1 cellular context compared by ENCODE assay signal in the genomic region with DNA sequence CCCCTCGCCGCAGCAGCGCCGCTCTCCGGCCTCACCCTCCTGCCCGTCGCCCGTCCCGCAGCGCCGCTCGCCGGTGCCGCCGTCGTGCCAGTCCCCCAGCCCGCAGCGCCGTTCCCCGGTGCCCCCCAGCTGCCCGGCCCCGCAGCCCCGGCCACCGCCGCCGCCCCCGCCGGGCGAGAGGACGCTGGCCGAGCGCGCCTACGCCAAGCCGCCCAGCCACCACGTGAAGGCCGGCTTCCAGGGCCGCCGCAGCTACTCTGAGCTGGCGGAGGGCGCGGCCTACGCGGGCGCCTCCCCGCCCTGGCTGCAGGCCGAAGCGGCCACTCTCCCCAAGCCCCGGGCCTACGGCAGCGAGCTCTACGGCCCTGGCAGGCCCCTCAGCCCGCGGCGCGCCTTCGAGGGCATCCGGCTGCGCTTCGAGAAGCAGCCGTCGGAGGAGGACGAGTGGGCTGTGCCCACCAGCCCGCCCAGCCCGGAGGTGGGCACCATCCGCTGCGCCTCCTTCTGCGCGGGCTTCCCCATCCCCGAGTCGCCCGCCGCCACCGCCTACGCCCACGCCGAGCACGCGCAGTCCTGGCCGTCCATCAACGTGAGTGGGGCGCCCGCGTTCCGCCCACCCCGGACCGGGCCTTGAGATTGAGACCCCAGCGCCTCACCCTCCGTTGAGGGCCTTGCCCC.
TF ChIP-seq lines count a peak whose summit lies in the region.

No MANE protein-coding gene starts in this region.

TF ChIP-seq in GM23338, 12 proteins besides CTCF, POLR2A, EP300 and RAD21 (continued from another document):
- TF ChIP-seq, protein P1, sequence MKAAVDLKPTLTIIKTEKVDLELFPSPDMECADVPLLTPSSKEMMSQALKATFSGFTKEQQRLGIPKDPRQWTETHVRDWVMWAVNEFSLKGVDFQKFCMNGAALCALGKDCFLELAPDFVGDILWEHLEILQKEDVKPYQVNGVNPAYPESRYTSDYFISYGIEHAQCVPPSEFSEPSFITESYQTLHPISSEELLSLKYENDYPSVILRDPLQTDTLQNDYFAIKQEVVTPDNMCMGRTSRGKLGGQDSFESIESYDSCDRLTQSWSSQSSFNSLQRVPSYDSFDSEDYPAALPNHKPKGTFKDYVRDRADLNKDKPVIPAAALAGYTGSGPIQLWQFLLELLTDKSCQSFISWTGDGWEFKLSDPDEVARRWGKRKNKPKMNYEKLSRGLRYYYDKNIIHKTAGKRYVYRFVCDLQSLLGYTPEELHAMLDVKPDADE (IDR thresholded peaks at IDR 0.05), result no peak
- TF ChIP-seq, protein P2, sequence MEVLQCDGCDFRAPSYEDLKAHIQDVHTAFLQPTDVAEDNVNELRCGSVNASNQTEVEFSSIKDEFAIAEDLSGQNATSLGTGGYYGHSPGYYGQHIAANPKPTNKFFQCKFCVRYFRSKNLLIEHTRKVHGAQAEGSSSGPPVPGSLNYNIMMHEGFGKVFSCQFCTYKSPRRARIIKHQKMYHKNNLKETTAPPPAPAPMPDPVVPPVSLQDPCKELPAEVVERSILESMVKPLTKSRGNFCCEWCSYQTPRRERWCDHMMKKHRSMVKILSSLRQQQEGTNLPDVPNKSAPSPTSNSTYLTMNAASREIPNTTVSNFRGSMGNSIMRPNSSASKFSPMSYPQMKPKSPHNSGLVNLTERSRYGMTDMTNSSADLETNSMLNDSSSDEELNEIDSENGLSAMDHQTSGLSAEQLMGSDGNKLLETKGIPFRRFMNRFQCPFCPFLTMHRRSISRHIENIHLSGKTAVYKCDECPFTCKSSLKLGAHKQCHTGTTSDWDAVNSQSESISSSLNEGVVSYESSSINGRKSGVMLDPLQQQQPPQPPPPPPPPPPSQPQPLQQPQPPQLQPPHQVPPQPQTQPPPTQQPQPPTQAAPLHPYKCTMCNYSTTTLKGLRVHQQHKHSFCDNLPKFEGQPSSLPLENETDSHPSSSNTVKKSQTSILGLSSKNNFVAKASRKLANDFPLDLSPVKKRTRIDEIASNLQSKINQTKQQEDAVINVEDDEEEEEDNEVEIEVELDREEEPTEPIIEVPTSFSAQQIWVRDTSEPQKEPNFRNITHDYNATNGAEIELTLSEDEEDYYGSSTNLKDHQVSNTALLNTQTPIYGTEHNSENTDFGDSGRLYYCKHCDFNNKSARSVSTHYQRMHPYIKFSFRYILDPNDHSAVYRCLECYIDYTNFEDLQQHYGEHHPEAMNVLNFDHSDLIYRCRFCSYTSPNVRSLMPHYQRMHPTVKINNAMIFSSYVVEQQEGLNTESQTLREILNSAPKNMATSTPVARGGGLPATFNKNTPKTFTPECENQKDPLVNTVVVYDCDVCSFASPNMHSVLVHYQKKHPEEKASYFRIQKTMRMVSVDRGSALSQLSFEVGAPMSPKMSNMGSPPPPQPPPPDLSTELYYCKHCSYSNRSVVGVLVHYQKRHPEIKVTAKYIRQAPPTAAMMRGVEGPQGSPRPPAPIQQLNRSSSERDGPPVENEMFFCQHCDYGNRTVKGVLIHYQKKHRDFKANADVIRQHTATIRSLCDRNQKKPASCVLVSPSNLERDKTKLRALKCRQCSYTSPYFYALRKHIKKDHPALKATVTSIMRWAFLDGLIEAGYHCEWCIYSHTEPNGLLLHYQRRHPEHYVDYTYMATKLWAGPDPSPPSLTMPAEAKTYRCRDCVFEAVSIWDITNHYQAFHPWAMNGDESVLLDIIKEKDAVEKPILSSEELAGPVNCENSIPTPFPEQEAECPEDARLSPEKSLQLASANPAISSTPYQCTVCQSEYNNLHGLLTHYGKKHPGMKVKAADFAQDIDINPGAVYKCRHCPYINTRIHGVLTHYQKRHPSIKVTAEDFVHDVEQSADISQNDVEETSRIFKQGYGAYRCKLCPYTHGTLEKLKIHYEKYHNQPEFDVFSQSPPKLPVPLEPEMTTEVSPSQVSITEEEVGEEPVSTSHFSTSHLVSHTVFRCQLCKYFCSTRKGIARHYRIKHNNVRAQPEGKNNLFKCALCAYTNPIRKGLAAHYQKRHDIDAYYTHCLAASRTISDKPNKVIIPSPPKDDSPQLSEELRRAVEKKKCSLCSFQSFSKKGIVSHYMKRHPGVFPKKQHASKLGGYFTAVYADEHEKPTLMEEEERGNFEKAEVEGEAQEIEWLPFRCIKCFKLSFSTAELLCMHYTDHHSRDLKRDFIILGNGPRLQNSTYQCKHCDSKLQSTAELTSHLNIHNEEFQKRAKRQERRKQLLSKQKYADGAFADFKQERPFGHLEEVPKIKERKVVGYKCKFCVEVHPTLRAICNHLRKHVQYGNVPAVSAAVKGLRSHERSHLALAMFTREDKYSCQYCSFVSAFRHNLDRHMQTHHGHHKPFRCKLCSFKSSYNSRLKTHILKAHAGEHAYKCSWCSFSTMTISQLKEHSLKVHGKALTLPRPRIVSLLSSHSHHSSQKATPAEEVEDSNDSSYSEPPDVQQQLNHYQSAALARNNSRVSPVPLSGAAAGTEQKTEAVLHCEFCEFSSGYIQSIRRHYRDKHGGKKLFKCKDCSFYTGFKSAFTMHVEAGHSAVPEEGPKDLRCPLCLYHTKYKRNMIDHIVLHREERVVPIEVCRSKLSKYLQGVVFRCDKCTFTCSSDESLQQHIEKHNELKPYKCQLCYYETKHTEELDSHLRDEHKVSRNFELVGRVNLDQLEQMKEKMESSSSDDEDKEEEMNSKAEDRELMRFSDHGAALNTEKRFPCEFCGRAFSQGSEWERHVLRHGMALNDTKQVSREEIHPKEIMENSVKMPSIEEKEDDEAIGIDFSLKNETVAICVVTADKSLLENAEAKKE (CRISPR knock-in tag; IDR thresholded peaks at IDR 0.05), result no peak
- TF ChIP-seq EZH2phosphoT487 (IDR thresholded peaks at IDR 0.05; ENCODE audit: unreplicated experiment), result no peak
- TF ChIP-seq ZNF331 (CRISPR knock-in tag; IDR thresholded peaks at IDR 0.05; ENCODE audit: low read depth), result no peak
- TF ChIP-seq ZNF114 (CRISPR knock-in tag; IDR thresholded peaks at IDR 0.05), result no peak
- no peak for TF ChIP-seq CREB1 (CRISPR knock-in tag; IDR thresholded peaks at IDR 0.05; ENCODE audit: low read depth)
- no peak for TF ChIP-seq NANOG (IDR thresholded peaks at IDR 0.05; ENCODE audit: borderline replicate concordance)
- TF ChIP-seq, protein P3, sequence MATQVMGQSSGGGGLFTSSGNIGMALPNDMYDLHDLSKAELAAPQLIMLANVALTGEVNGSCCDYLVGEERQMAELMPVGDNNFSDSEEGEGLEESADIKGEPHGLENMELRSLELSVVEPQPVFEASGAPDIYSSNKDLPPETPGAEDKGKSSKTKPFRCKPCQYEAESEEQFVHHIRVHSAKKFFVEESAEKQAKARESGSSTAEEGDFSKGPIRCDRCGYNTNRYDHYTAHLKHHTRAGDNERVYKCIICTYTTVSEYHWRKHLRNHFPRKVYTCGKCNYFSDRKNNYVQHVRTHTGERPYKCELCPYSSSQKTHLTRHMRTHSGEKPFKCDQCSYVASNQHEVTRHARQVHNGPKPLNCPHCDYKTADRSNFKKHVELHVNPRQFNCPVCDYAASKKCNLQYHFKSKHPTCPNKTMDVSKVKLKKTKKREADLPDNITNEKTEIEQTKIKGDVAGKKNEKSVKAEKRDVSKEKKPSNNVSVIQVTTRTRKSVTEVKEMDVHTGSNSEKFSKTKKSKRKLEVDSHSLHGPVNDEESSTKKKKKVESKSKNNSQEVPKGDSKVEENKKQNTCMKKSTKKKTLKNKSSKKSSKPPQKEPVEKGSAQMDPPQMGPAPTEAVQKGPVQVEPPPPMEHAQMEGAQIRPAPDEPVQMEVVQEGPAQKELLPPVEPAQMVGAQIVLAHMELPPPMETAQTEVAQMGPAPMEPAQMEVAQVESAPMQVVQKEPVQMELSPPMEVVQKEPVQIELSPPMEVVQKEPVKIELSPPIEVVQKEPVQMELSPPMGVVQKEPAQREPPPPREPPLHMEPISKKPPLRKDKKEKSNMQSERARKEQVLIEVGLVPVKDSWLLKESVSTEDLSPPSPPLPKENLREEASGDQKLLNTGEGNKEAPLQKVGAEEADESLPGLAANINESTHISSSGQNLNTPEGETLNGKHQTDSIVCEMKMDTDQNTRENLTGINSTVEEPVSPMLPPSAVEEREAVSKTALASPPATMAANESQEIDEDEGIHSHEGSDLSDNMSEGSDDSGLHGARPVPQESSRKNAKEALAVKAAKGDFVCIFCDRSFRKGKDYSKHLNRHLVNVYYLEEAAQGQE (IDR thresholded peaks at IDR 0.05; ENCODE audit: unreplicated experiment), result no peak
